ENCODE assay signal across 8 cellular contexts in the genomic region with DNA sequence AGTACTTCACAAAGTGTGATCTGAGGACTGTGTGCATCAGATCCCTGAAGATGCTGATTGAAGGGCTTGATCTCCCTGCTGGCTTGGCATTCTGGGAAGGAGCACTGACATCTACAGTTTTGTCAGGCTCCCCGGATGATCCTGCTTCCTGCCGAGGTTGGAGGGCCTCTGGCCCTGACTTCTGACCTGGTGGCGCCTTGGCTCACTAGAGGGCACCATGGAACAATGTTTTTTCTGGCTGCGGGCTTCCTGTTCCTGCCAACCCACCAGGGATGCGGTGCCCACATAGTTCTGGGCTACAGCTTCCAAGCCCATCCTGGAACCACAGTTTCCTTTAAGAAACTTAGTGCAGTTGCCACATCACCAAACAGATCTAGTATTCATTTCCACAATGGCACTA. TPM values are rescaled to one million over a fixed set of nuclear protein-coding genes. Genes with fewer than 3 reads are reported as not detected.
A peak's percentile ranks its signal among the peaks of the same experiment; 100 is the strongest.
DNase-seq lines count a peak whose midpoint lies in the region; ATAC-seq, FAIRE-seq and TF ChIP-seq lines count a peak whose summit lies in the region.

No MANE protein-coding gene starts in this region.

- DNase-seq in G401 (ENCODE audit: low spot score): peak; percentile 11
- peak; percentile 83 for DNase-seq in NB4 (ENCODE audit: low read depth)
- peak; percentile 54 for DNase-seq in ecto neural progenitor cell (ENCODE audit: low spot score)
- peak in 1 of 6 donors; percentile 25 for DNase-seq in pancreas
- no peak for DNase-seq in activated naive CD4-positive, alpha-beta T cell (lab: John Stamatoyannopoulos, UW)

- peaks cover 0 to 10% (median 3%) of the 10 kb centered on the region in 3 donors for H3K4me1 ChIP-seq in pancreas

- TF ChIP-seq POLR2A in NB4 (IDR thresholded peaks at IDR 0.05; ENCODE audit: extremely low read depth, insufficient read length) (no peak), GM18505 (IDR thresholded peaks at IDR 0.05; ENCODE audit: borderline replicate concordance, extremely low read depth, insufficient read depth, insufficient read length) (no peak)

- no peak overlapping the region for H3K27ac ChIP-seq in pancreas

- 24 to 35% methylated on average over 5 of the region's 5 CpGs for whole genome bisulfite sequencing in pancreas, 2 donors

- TF ChIP-seq CTCF in NB4 (IDR thresholded peaks at IDR 0.05; ENCODE audit: low read depth, low read length) (peak; percentile 66), pancreas (IDR thresholded peaks at IDR 0.05) (no peak)

- H3K9me3 ChIP-seq in pancreas: no peaks in the 10 kb centered on the region

- H3K27me3 ChIP-seq in pancreas: no peaks in the 10 kb centered on the region

- ATAC-seq in pancreas: peak in 3 of 4 donors; percentile 51 to 67 (median 62)
- ATAC-seq in HG03460 (IDR thresholded peaks at IDR 0.05; ENCODE audit: unreplicated experiment): no peak
- no peak for ATAC-seq in GM18505 (IDR thresholded peaks at IDR 0.05; ENCODE audit: unreplicated experiment)
- no peak for ATAC-seq in HG02798 (IDR thresholded peaks at IDR 0.05; ENCODE audit: poor library complexity, unreplicated experiment)

- H3K4me3 ChIP-seq in NB4 (ENCODE audit: low read depth, low read length) (no peak overlapping the region), pancreas (no peak overlapping the region)

- H3K36me3 ChIP-seq in pancreas: no peaks in the 10 kb centered on the region

- no peak for FAIRE-seq in pancreas (lab: Jason Lieb, UNC)

- in situ Hi-C loops in G401 (cut with HindIII; ENCODE audit: low sequenced_read_pairs): no loop called here

- intact Hi-C loops in pancreas (cut with DNase I): no loop called here

RNA-seq across cellular contexts. Expression of a gene that starts 38.8 kb away (rescaled TPM):
- total RNA-seq in G401 (2014; rRNA removed; shearing (Covaris generic)): 16.6 and 18.5 TPM in 2 replicates
- 10 to 100 TPM in 1 of 6 donors, 1 to 10 TPM in 5; 3.9 to 12.9 (median 5.0) TPM for total RNA-seq in pancreas
- polyA plus RNA-seq in pancreas: 1 to 10 TPM; 2.5 to 3.9 TPM

Comparison
In these comparisons a context has a peak if more than half of its experiments do, and no peak if none do; other contexts are left out.
1. DNase-seq: peak in G401 (single experiment), NB4 (single experiment) and ecto neural progenitor cell (single experiment); none in activated naive CD4-positive, alpha-beta T cell (0 of 4).
2. ATAC-seq: peak in pancreas (3 of 4); none in HG03460 (single experiment), GM18505 (single experiment) and HG02798 (single experiment).